Comparison of ENCODE assay signal across 8 cellular contexts in genomic region chr10:46596542-46596941, GRCh38. TPM values are rescaled to one million over a fixed set of nuclear protein-coding genes. Genes with fewer than 3 reads are reported as not detected.
"Had no signal": no experiment of that assay in that cellular context is flagged by ENCODE, and none has a peak within 500 bp of the region (broad histone marks: within the 10 kb centered on the region; RNA-seq: fewer than 3 reads in every experiment).

No MANE protein-coding gene starts in this region.

RNA-seq across cellular contexts. Expression of gene SYT15, which starts 17.6 kb away (rescaled TPM):
- total RNA-seq: epithelial cell of proximal tubule, SK-MEL-5 had no signal

RNA-seq across cellular contexts. Expression of gene GPRIN2, which starts 40.1 kb away (rescaled TPM):
- total RNA-seq: activated CD4-positive, alpha-beta memory T cell treated with anti-CD3 and anti-CD28 coated beads, Interleukin-2, amount 10 ng/mL, durations not matched to agents 7 days and 5 days; activated naive CD8-positive, alpha-beta T cell treated with anti-CD3 and anti-CD28 coated beads, Interleukin-2, amount 10 ng/mL, durations not matched to agents 7 days and 5 days; activated T-cell treated with anti-CD3 and anti-CD28 coated beads, Interleukin-2, amount 50 U/mL, for 72 hours; lung microvascular endothelial cell; naive thymus-derived CD8-positive, alpha-beta T cell; SK-MEL-5; subcutaneous adipose tissue had no signal
